ENCODE assay signal across 8 cellular contexts in the genomic region with DNA sequence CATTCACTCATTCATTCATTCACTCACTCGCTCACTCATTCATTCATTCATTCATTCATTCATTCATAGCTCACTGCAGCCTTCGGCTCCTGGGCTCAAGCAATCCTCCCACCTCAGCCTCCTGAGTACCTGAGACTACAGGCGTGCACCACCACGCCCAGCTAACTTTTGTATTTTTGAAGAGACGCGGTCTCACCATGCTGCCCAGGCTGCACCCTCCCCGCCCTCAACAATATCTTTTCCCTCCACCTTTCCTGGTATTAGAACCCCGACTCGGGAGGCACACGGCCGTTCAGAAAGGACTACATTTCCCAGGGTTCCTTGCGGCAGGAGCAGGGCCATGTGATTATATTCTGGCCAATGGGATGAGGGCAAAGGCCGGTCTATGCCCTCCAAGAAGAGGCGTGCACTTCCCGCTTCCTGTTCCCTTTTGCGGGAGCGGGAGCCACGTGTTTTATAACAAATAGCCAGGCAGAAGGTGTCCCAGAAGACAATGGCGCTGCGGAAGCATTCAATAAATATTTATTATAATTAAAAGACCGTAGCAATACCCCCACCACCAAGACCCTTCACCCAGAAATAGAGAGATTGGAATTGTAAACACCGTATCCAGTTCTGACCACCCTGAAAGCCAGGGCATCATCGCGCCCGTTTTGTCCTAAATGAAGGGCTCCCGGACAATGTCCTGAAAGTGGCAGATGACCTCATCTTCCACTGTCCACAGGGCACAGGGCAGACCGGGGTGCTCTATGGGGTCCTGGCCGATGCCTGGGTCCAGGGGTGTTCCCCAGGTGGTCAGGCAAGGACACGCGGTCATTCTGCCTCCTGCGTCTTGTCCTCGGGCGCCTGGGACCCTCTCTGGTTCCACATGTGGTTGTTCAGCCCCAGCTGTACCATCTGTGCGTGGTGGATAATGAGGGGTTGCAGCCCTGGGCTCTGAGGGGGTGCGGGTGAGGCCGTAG. TPM values are rescaled to one million over a fixed set of nuclear protein-coding genes. Genes with fewer than 3 reads are reported as not detected.
DNase-seq lines count a peak whose midpoint lies in the region; ATAC-seq and TF ChIP-seq lines count a peak whose summit lies in the region.

No MANE protein-coding gene starts in this region.

- H3K36me3 ChIP-seq in breast epithelium, result no peaks in the 10 kb centered on the region

- H3K79me1 ChIP-seq in H9 (ENCODE audit: insufficient read depth, low read depth, low read length, poor library complexity, severe bottlenecking), result no peaks in the 10 kb centered on the region

- H3K23me2 ChIP-seq in H9 (ENCODE audit: insufficient read length, low read depth, low read length, poor library complexity, severe bottlenecking), result no peaks in the 10 kb centered on the region

- H3K9ac ChIP-seq in H9 (ENCODE audit: extremely low read depth, insufficient read length, low read length), result no peak overlapping the region

- H4K8ac ChIP-seq in H9 (replicated peaks; ENCODE audit: insufficient read length, low read depth, low read length), result no peak overlapping the region

- H3K14ac ChIP-seq in H9 (ENCODE audit: insufficient read depth, low read length), result no peak overlapping the region

- DNase-seq in ACHN (peak; percentile 50), H9 (peak; percentile 93), NCI-H2227 (lab: John Stamatoyannopoulos, UW; ENCODE audit: unreplicated experiment) (peak; percentile 89), breast epithelium (ENCODE audit: low spot score in 2 of 2) (peak; percentile 86 to 91), iPS-NIHi11 (ENCODE audit: low spot score) (peak; percentile 98)

- no peak for TF ChIP-seq POLR2A in breast epithelium (IDR thresholded peaks at IDR 0.05)

- peaks cover 0 to 16% of the 10 kb centered on the region in 2 experiments; a peak in 3 of 5 replicates for H3K9me3 Mint-ChIP-seq in H9

- no peak overlapping the region for H4K91ac ChIP-seq in H9 (ENCODE audit: insufficient read length, low read depth, low read length)

- H3K56ac ChIP-seq in H9 (ENCODE audit: insufficient read length, low read depth, low read length), result no peak overlapping the region

- H3K4me3 Mint-ChIP-seq in H9, result peak overlapping the region; percentile 30 to 32; a peak in 3 of 5 replicates

- TF ChIP-seq CTCF in H9 (conservative IDR thresholded peaks at IDR 0.05) (no peak), VCaP (conservative IDR thresholded peaks at IDR 0.05) (no peak), breast epithelium (IDR thresholded peaks at IDR 0.05) (no peak)

- no peaks in the 10 kb centered on the region for H3K4me1 Mint-ChIP-seq in H9

- intact Hi-C loops in breast epithelium (cut with DNase I; ENCODE audit: low total_unique reads), result loop anchor here (10.0 kb wide), 1 partner anchor 49 kb away; a partner anchor contains a TSS

- no peak overlapping the region for H2BK12ac ChIP-seq in H9 (ENCODE audit: insufficient read length, low read depth, low read length)

- no peak overlapping the region for H2BK20ac ChIP-seq in H9 (ENCODE audit: low read depth, low read length, poor library complexity, severe bottlenecking)

- ATAC-seq in GM18868 (IDR thresholded peaks at IDR 0.05; ENCODE audit: unreplicated experiment), result no peak

- H3K79me2 ChIP-seq in H9 (ENCODE audit: insufficient read depth, low read length), result no peaks in the 10 kb centered on the region

- in situ Hi-C loops in ACHN (cut with HindIII; ENCODE audit: low pct_ligation_motif_present, low pct_unique_long_range_greater_than_20kb, low sequenced_read_pairs), result no loop called here

- H2BK5ac ChIP-seq in H9 (ENCODE audit: insufficient read length, low read length), result no peak overlapping the region

- no peak overlapping the region for H2BK15ac ChIP-seq in H9 (ENCODE audit: low read depth, low read length)

- no peak overlapping the region for H2BK120ac ChIP-seq in H9 (ENCODE audit: low read depth, low read length, poor library complexity, severe bottlenecking)

- H3K36me3 Mint-ChIP-seq in H9 (ENCODE audit: insufficient read depth in 1 of 3, low read depth in 3 of 3), result peaks cover 0 to 7% (median 0%) of the 10 kb centered on the region in 3 experiments; a peak in 1 of 7 replicates

- no peak overlapping the region for H3T11ph ChIP-seq in H9 (ENCODE audit: low read length)

- H3K4me3 ChIP-seq in breast epithelium (peak overlapping the region in 2 of 3 donors; percentile 25 to 50), skin epidermis (peak overlapping the region in 1 of 7 experiments; percentile 2)

- H3K9me3 ChIP-seq in H9 (ENCODE audit: control insufficient read depth, low read depth, low read length) (no peaks in the 10 kb centered on the region), breast epithelium (no peaks in the 10 kb centered on the region)

- H3K27me3 ChIP-seq in H9 (ENCODE audit: insufficient read depth, low read length) (no peaks in the 10 kb centered on the region), breast epithelium (no peaks in the 10 kb centered on the region)

- no peak overlapping the region for H3K4me2 ChIP-seq in H9 (ENCODE audit: insufficient read depth, insufficient read length, low read length)

- peaks cover 18% of the 10 kb centered on the region for H3K27me3 Mint-ChIP-seq in H9 (ENCODE audit: low read depth)

- no peaks in the 10 kb centered on the region for H4K20me1 ChIP-seq in H9 (ENCODE audit: control insufficient read depth, insufficient read depth, insufficient read length)

- peak overlapping the region; percentile 60 for H3K18ac ChIP-seq in H9 (ENCODE audit: insufficient read length, low read depth, low read length)

- H3K27ac ChIP-seq in H9 (ENCODE audit: insufficient read length, low read depth, low read length) (no peak overlapping the region), VCaP (peak overlapping the region; percentile 19; the same call in 1 of the 2 replicates), breast epithelium (peak overlapping the region; percentile 40 to 75), skin epidermis (peak overlapping the region in 18 of 21 experiments; percentile 0 to 82 (median 53))

- H4K5ac ChIP-seq in H9 (ENCODE audit: insufficient read length, low read depth, low read length), result no peak overlapping the region

- no peak overlapping the region for H2AK5ac ChIP-seq in H9 (ENCODE audit: insufficient read length, low read length)

- H3K4ac ChIP-seq in H9 (ENCODE audit: low read depth, low read length), result no peak overlapping the region; the same call in 1 of the 2 replicates

- no peak overlapping the region for H3K23ac ChIP-seq in H9 (ENCODE audit: insufficient read length, low read depth, low read length)

- WGBS in H9 (ENCODE audit: extremely low coverage, insufficient read length, low lambda C conversion rate), result no CpG with 5 or more reads among the region's 36 CpGs

- no peak overlapping the region for H2AFZ ChIP-seq in H9 (ENCODE audit: low read length)

- no peaks in the 10 kb centered on the region for H3K4me1 ChIP-seq in H9 (ENCODE audit: insufficient read depth, low read length)
- H3K4me1 ChIP-seq in breast epithelium, result no peaks in the 10 kb centered on the region

- no peak overlapping the region for H3K27ac Mint-ChIP-seq in H9

RNA-seq across cellular contexts. Expression of a gene that starts 15.8 kb away (rescaled TPM):
- 0.48 and 0.57 TPM in 2 replicates for total RNA-seq in H9 (2021)
- total RNA-seq in breast epithelium, result 1 to 10 TPM; 3.5 to 5.2 (median 4.7) TPM

RNA-seq across cellular contexts. Expression of a gene that starts 24.2 kb away (rescaled TPM):
- total RNA-seq in H9 (2021) (20.0 and 21.0 TPM in 2 replicates), breast epithelium (10 to 100 TPM; 10.4 to 17.6 (median 12.5) TPM)

RNA-seq across cellular contexts. Expression of a gene that starts 51.8 kb away (rescaled TPM):
- total RNA-seq in H9 (2021) (61.8 and 63.7 TPM in 2 replicates), breast epithelium (10 to 100 TPM; 50.1 to 77.3 (median 53.8) TPM)
